In genomic region chr20:59207742-59208357, GRCh38 we compare ENCODE assay signal across 1 cellular context.
TF ChIP-seq lines count a peak whose summit lies in the region.

No MANE protein-coding gene starts in this region.

TF ChIP-seq in HCT116, 20 proteins besides CTCF, POLR2A, EP300 and RAD21 (continued from another document):
- no peak for TF ChIP-seq EGR1 (IDR thresholded peaks at IDR 0.05; ENCODE audit: low read depth)
- TF ChIP-seq CEBPB (IDR thresholded peaks at IDR 0.05; ENCODE audit: low read depth), result no peak
- TF ChIP-seq MAX (IDR thresholded peaks at IDR 0.05), result no peak
- no peak for TF ChIP-seq REST (IDR thresholded peaks at IDR 0.05; ENCODE audit: low read depth)
- no peak for TF ChIP-seq CBX3 (IDR thresholded peaks at IDR 0.05; ENCODE audit: low read depth)
- no peak for TF ChIP-seq FOSL1 (IDR thresholded peaks at IDR 0.05; ENCODE audit: low read depth)
TF ChIP-seq in HCT116: peak in this region for 0.
